Comparison of ENCODE assay signal across 12 cellular contexts in the genomic region with DNA sequence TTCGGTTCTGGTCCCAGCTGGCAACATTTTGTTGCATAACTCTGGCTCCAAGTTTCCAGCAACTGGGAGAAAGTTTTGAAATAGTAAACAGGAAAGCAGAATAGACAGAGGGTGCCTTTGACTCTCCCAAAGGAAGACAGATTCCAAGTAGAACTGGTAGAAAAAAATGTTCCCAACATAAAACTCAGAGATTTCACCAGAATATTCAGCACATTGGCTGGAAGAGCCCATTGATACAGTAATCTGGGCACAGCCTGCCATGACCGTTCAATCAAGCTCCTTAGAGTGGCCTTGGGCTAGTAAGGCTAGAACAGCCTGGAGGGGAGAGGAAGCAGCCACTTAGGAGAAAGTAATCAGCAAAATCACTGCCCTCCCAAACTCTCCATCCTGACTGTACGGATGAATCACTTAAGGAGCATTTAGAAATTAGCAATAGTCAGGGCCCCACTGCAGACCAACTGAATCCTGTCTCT.
A peak's percentile ranks its signal among the peaks of the same experiment; 100 is the strongest.
DNase-seq lines count a peak whose midpoint lies in the region; ATAC-seq, FAIRE-seq and TF ChIP-seq lines count a peak whose summit lies in the region.
"Had no signal": no experiment of that assay in that cellular context is flagged by ENCODE, and none has a peak within 500 bp of the region (broad histone marks: within the 10 kb centered on the region; RNA-seq: fewer than 3 reads in every experiment).

No MANE protein-coding gene starts in this region.

- H3K27me3 ChIP-seq in stomach smooth muscle (ENCODE audit: control insufficient read depth in 1 of 2, insufficient read depth in 2 of 2, low read length in 2 of 2): no peaks in the 10 kb centered on the region

- no peaks in the 10 kb centered on the region for H3K9me3 ChIP-seq in stomach smooth muscle (ENCODE audit: control insufficient read depth in 2 of 2, low read length in 2 of 2)

- no peak overlapping the region for H3K4me3 ChIP-seq in stomach smooth muscle (ENCODE audit: low read length in 2 of 2)

- H3K36me3 ChIP-seq in stomach smooth muscle (ENCODE audit: control insufficient read depth in 2 of 2, insufficient read depth in 2 of 2, low read length in 2 of 2): no peaks in the 10 kb centered on the region

- H3K4me1 ChIP-seq in stomach smooth muscle (ENCODE audit: control insufficient read depth, insufficient read depth, low read length): peaks cover 15% of the 10 kb centered on the region

- peaks cover 13% of the 10 kb centered on the region for H3K9me3 Mint-ChIP-seq in HFFc6

- FAIRE-seq in urothelium cell line (lab: Jason Lieb, UNC): no peak
- FAIRE-seq: GM18507 had no signal

- peak overlapping the region; percentile 37 for H3K4me3 Mint-ChIP-seq in HFFc6
- H3K4me3 Mint-ChIP-seq: naive B cell had no signal

- peaks cover 82% of the 10 kb centered on the region for H3K4me1 Mint-ChIP-seq in HFFc6 (ENCODE audit: low read depth)

- no peaks in the 10 kb centered on the region; the same call in 1 of the 2 replicates for H3K27me3 Mint-ChIP-seq in HFFc6 (ENCODE audit: insufficient read depth)

- ATAC-seq in GM18861 (IDR thresholded peaks at IDR 0.05; ENCODE audit: unreplicated experiment): no peak
- ATAC-seq: esophagus mucosa had no signal

- DNase-seq in HFFc6 (peak; percentile 83), caudate nucleus (lab: John Stamatoyannopoulos, UW) (no peak), kidney tubule cell (ENCODE audit: low spot score) (peak; percentile 60), NCI-H774 (lab: John Stamatoyannopoulos, UW) (no peak), NCI-H2081 treated with DMSO at 0.1 percent for 48 hours (lab: John Stamatoyannopoulos, UW) (no peak), urothelium cell line (ENCODE audit: low spot score) (no peak)
- DNase-seq: MV-4-11, naive B cell had no signal

- H3K27ac ChIP-seq in caudate nucleus (ENCODE audit: low read depth, low read length): peak overlapping the region; percentile 18
- peak overlapping the region; percentile 41 for H3K27ac ChIP-seq in stomach smooth muscle (ENCODE audit: low read length)

- peaks cover 31% of the 10 kb centered on the region for H3K36me3 Mint-ChIP-seq in HFFc6 (ENCODE audit: low read depth)

- TF ChIP-seq CTCF in HFFc6 (IDR thresholded peaks at IDR 0.05): no peak

- H3K27ac Mint-ChIP-seq in HFFc6: peak overlapping the region; percentile 92

- H3K9ac ChIP-seq in stomach smooth muscle (ENCODE audit: low read length in 2 of 2): no peak overlapping the region

Comparison
In these comparisons a context has a peak if more than half of its experiments do, and no peak if none do; other contexts are left out.
1. DNase-seq: peak in HFFc6 (single experiment) and kidney tubule cell (single experiment); none in caudate nucleus (0 of 61), NCI-H774 (single experiment), NCI-H2081 treated with DMSO at 0.1 percent for 48 hours (single experiment) and urothelium cell line (single experiment).